Comparison of ENCODE assay signal across 8 cellular contexts in the genomic region with DNA sequence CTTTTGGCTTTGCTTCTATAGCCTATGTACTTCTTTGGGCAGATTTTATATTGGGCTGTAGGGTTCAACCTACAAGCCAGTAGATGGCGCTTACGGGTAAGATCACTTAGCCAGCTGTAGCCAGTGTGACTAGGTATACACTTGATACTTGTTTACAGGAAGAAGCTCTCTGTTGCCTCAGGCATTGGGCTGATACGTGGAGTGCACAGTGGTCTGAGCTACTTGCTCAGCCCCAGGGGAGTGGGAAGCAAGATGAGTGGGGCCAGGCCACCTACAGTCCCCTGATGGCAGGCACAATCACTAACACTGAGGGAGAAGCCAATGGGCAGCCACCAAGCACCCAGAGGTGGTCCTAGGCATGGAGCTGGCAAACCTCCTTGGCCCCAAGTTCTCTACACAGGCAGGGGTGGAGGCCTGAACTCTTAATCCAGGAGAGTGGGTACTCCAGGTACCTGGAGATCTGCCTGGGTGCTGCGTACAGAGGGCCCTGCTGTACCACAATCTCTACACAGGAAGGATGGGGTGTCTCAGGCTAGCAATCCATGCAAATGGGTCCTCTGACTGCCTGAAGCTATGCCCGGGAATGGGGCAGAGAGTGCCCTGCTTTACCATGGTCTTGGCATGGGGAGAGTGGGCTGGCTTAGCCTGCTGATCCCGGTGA.
DNase-seq lines count a peak whose midpoint lies in the region; ATAC-seq and TF ChIP-seq lines count a peak whose summit lies in the region.

No MANE protein-coding gene starts in this region.

- TF ChIP-seq CTCF in choroid plexus epithelial cell (conservative IDR thresholded peaks at IDR 0.05; ENCODE audit: low read depth, low read length) (peak; percentile 79), osteoblast (IDR thresholded peaks at IDR 0.05; ENCODE audit: extremely low read depth, low read depth, low read length) (peak; percentile 62), body of pancreas (IDR thresholded peaks at IDR 0.05) (no peak)

- no peak overlapping the region for H3K4me2 ChIP-seq in osteoblast (ENCODE audit: insufficient read depth, low read length)

- TF ChIP-seq POLR2A in body of pancreas (IDR thresholded peaks at IDR 0.05): no peak

- H3K27me3 ChIP-seq in osteoblast (ENCODE audit: insufficient read depth, low read length) (no peaks in the 10 kb centered on the region), body of pancreas (no peaks in the 10 kb centered on the region)

- WGBS in body of pancreas, 2 donors: 82 to 94% methylated on average over 4 to 6 of the region's 6 CpGs

- intact Hi-C loops in body of pancreas (cut with DNase I): no loop called here

- no peak overlapping the region for H2AFZ ChIP-seq in osteoblast (ENCODE audit: low read length)

- no peaks in the 10 kb centered on the region for H3K79me2 ChIP-seq in osteoblast (ENCODE audit: insufficient read depth, low read length)

- H3K27ac ChIP-seq in osteoblast (ENCODE audit: low read depth, low read length): no peak overlapping the region
- H3K27ac ChIP-seq in body of pancreas: no peak overlapping the region

- no peaks in the 10 kb centered on the region for H3K36me3 ChIP-seq in osteoblast (ENCODE audit: insufficient read depth, low read length)
- no peaks in the 10 kb centered on the region for H3K36me3 ChIP-seq in body of pancreas (replicated peaks in 1 of 2; ENCODE audit: insufficient read depth in 1 of 2, low read depth in 2 of 2)

- peaks cover 6% of the 10 kb centered on the region for H4K20me1 ChIP-seq in osteoblast (ENCODE audit: insufficient read depth, low read length)

- peak; percentile 36 for ATAC-seq in HG02610 (IDR thresholded peaks at IDR 0.05; ENCODE audit: unreplicated experiment)
- ATAC-seq in body of pancreas: no peak
- ATAC-seq in HG03521 (IDR thresholded peaks at IDR 0.05; ENCODE audit: unreplicated experiment): no peak

- H3K9me3 ChIP-seq in osteoblast (ENCODE audit: low read depth, low read length) (no peaks in the 10 kb centered on the region), body of pancreas (peaks cover 0 to 4% (median 0%) of the 10 kb centered on the region in 3 donors)

- peak; percentile 3 for DNase-seq in activated naive CD4-positive, alpha-beta T cell treated with Interleukin-2 at 50 U/mL for 16 hours
- no peak for DNase-seq in activated naive CD4-positive, alpha-beta T cell treated with anti-CD3 and anti-CD28 coated beads, Interleukin-2, amount 50 U/mL, for 16 hours
- peak; percentile 22 for DNase-seq in NCI-H82 treated with DMSO at 0.1 percent for 48 hours (lab: John Stamatoyannopoulos, UW; ENCODE audit: unreplicated experiment)
- peak; percentile 92 for DNase-seq in choroid plexus epithelial cell (ENCODE audit: low read depth)
- DNase-seq in osteoblast (ENCODE audit: insufficient read length, low spot score, missing footprints): peak; percentile 68
- DNase-seq in body of pancreas: no peak

- no peaks in the 10 kb centered on the region for H3K4me1 ChIP-seq in osteoblast (ENCODE audit: insufficient read depth, low read length)
- H3K4me1 ChIP-seq in body of pancreas: peaks cover 12% of the 10 kb centered on the region

- H3K4me3 ChIP-seq in choroid plexus epithelial cell (ENCODE audit: low read depth, low read length) (no peak overlapping the region), osteoblast (ENCODE audit: insufficient read depth, low read length) (no peak overlapping the region), body of pancreas (no peak overlapping the region)

Comparison
In these comparisons a context has a peak if more than half of its experiments do, and no peak if none do; other contexts are left out.
1. DNase-seq: peak in activated naive CD4-positive, alpha-beta T cell treated with Interleukin-2 at 50 U/mL for 16 hours (single experiment), NCI-H82 treated with DMSO at 0.1 percent for 48 hours (single experiment), choroid plexus epithelial cell (single experiment) and osteoblast (single experiment); none in activated naive CD4-positive, alpha-beta T cell treated with anti-CD3 and anti-CD28 coated beads, Interleukin-2, amount 50 U/mL, for 16 hours (single experiment) and body of pancreas (0 of 4).
2. CTCF ChIP-seq: peak in choroid plexus epithelial cell (single experiment) and osteoblast (single experiment); none in body of pancreas (0 of 7).